In genomic region chr1:145055217-145055760, GRCh38 we compare ENCODE assay signal across 10 cellular contexts. TPM values are rescaled to one million over a fixed set of nuclear protein-coding genes. Genes with fewer than 3 reads are reported as not detected.
DNase-seq lines count a peak whose midpoint lies in the region; ATAC-seq and TF ChIP-seq lines count a peak whose summit lies in the region.
"Not testable (repeated sequence)": the region's sequence is repeated elsewhere in the genome, so short reads cannot be mapped to it uniquely, and the experiment has no call there.
"Had no signal": no experiment of that assay in that cellular context is flagged by ENCODE, and none has a peak within 500 bp of the region (broad histone marks: within the 10 kb centered on the region; RNA-seq: fewer than 3 reads in every experiment).

No MANE protein-coding gene starts in this region.

- not testable (repeated sequence) for DNase-seq in activated CD8-positive, alpha-beta T cell treated with anti-CD3 and anti-CD28 coated beads for 36 hours; left ventricle myocardium superior; stimulated activated naive B cell treated with anti-CD40 and anti-IgM and Interleukin-4, amounts not matched to agents 10 μg/mL and 1 μg/mL and 100 μg/mL, for 72 hours

- H3K27ac Mint-ChIP-seq in activated CD8-positive, alpha-beta T cell treated with anti-CD3 and anti-CD28 coated beads for 36 hours; stimulated activated naive B cell treated with anti-CD40 and anti-IgM and Interleukin-4, amounts not matched to agents 10 μg/mL and 1 μg/mL and 100 μg/mL, for 72 hours: not testable (repeated sequence)

- H3K4me1 Mint-ChIP-seq in activated CD8-positive, alpha-beta T cell treated with anti-CD3 and anti-CD28 coated beads for 36 hours (ENCODE audit: low read depth); stimulated activated naive B cell treated with anti-CD40 and anti-IgM and Interleukin-4, amounts not matched to agents 10 μg/mL and 1 μg/mL and 100 μg/mL, for 72 hours: not testable (repeated sequence)

- not testable (repeated sequence) for TF ChIP-seq CTCF in activated CD8-positive, alpha-beta T cell treated with anti-CD3 and anti-CD28 coated beads for 36 hours (IDR thresholded peaks at IDR 0.05)

- POLR2A ChIA-PET in activated CD8-positive, alpha-beta T cell treated with anti-CD3 and anti-CD28 coated beads for 36 hours (lab: Charles Lee) = not testable (repeated sequence)

- peak; percentile 99 for ATAC-seq in GM18858 (IDR thresholded peaks at IDR 0.05; ENCODE audit: unreplicated experiment)
- peak; percentile 99 for ATAC-seq in GM19455 (IDR thresholded peaks at IDR 0.05; ENCODE audit: unreplicated experiment)
- peak; percentile 99 for ATAC-seq in GM21825 (IDR thresholded peaks at IDR 0.05; ENCODE audit: unreplicated experiment)
- ATAC-seq in HG03025 (IDR thresholded peaks at IDR 0.05; ENCODE audit: low FRiP score, unreplicated experiment) = peak; percentile 99
- ATAC-seq in HG03439 (IDR thresholded peaks at IDR 0.05; ENCODE audit: unreplicated experiment) = peak; percentile 99
- ATAC-seq in activated CD8-positive, alpha-beta T cell treated with anti-CD3 and anti-CD28 coated beads for 36 hours = peak; percentile 94
- ATAC-seq in left ventricle myocardium superior = peak; percentile 75
- ATAC-seq in stimulated activated naive B cell treated with anti-CD40 and anti-IgM and Interleukin-4, amounts not matched to agents 10 μg/mL and 1 μg/mL and 100 μg/mL, for 72 hours (replicated peaks) = peak; percentile 97 to 98

- CTCF ChIA-PET in activated CD8-positive, alpha-beta T cell treated with anti-CD3 and anti-CD28 coated beads for 36 hours (lab: Charles Lee) = not testable (repeated sequence)

- not testable (repeated sequence) for H3K27me3 Mint-ChIP-seq in activated CD8-positive, alpha-beta T cell treated with anti-CD3 and anti-CD28 coated beads for 36 hours; stimulated activated naive B cell treated with anti-CD40 and anti-IgM and Interleukin-4, amounts not matched to agents 10 μg/mL and 1 μg/mL and 100 μg/mL, for 72 hours

- not testable (repeated sequence) for H3K36me3 Mint-ChIP-seq in activated CD8-positive, alpha-beta T cell treated with anti-CD3 and anti-CD28 coated beads for 36 hours (ENCODE audit: low read depth); stimulated activated naive B cell treated with anti-CD40 and anti-IgM and Interleukin-4, amounts not matched to agents 10 μg/mL and 1 μg/mL and 100 μg/mL, for 72 hours

- intact Hi-C loops in activated CD8-positive, alpha-beta T cell treated with anti-CD3 and anti-CD28 coated beads for 36 hours (cut with micrococcal nuclease); left ventricle myocardium superior (cut with micrococcal nuclease): not testable (repeated sequence)

- H3K9me3 Mint-ChIP-seq in activated CD8-positive, alpha-beta T cell treated with anti-CD3 and anti-CD28 coated beads for 36 hours; stimulated activated naive B cell treated with anti-CD40 and anti-IgM and Interleukin-4, amounts not matched to agents 10 μg/mL and 1 μg/mL and 100 μg/mL, for 72 hours: not testable (repeated sequence)

- H3K4me3 Mint-ChIP-seq in activated CD8-positive, alpha-beta T cell treated with anti-CD3 and anti-CD28 coated beads for 36 hours; stimulated activated naive B cell treated with anti-CD40 and anti-IgM and Interleukin-4, amounts not matched to agents 10 μg/mL and 1 μg/mL and 100 μg/mL, for 72 hours: not testable (repeated sequence)

RNA-seq across cellular contexts. Expression of gene SRGAP2B, which starts 39.8 kb away (rescaled TPM):
- 10 to 100 TPM; 14.4 to 15.7 TPM for total RNA-seq in activated CD8-positive, alpha-beta T cell treated with anti-CD3 and anti-CD28 coated beads for 36 hours
- 8.7 TPM for total RNA-seq in left ventricle myocardium superior

RNA-seq across cellular contexts. Expression of gene FAM72D, which starts 40.5 kb away (rescaled TPM):
- 10 to 100 TPM; 21.0 to 23.2 TPM for total RNA-seq in activated CD8-positive, alpha-beta T cell treated with anti-CD3 and anti-CD28 coated beads for 36 hours
- total RNA-seq in left ventricle myocardium superior = not detected
- total RNA-seq: bronchial epithelial cell, mesenteric fat pad had no signal

Comparison
In these comparisons a context has a peak if more than half of its experiments do, and no peak if none do; other contexts are left out.
1. RNA of gene FAM72D, which starts 40.5 kb away (total RNA-seq): 21.0 to 23.2 TPM in activated CD8-positive, alpha-beta T cell treated with anti-CD3 and anti-CD28 coated beads for 36 hours; not detected in left ventricle myocardium superior (single experiment); every median in the first group is over 10 times any median in the second.
2. Peak in every context shown above with its lines, with median percentiles within 50 percentile points of each other: ATAC-seq.